ENCODE assay signal across 31 cellular contexts in genomic region chr1:201820413-201820812, GRCh38.
"Had no signal": no experiment of that assay in that cellular context is flagged by ENCODE, and none has a peak within 500 bp of the region (broad histone marks: within the 10 kb centered on the region; RNA-seq: fewer than 3 reads in every experiment).

No MANE protein-coding gene starts in this region.

- H3K27ac ChIP-seq: colonic mucosa, gastrocnemius medialis, lower lobe of right lung, neutrophil, ovary, sigmoid colon, uterus had no signal

- H3K9me3 Mint-ChIP-seq: activated CD4-positive, alpha-beta memory T cell treated with anti-CD3 and anti-CD28 coated beads, Interleukin-2, amount 10 ng/mL, durations not matched to agents 7 days and 5 days; activated CD4-positive, alpha-beta T cell treated with anti-CD3 and anti-CD28 coated beads, Interleukin-2, amount 10 ng/mL, durations not matched to agents 7 days and 5 days; activated T-cell treated with anti-CD3 and anti-CD28 coated beads, Interleukin-2, amount 50 U/mL, for 4 hours; activated T-helper 17 cell treated with anti-CD3 and anti-CD28 coated beads, Interleukin-2, amount 50 U/mL, for 72 hours; immature natural killer cell; nephron progenitor cell; stimulated activated effector memory CD8-positive, alpha-beta T cell treated with anti-CD3 and anti-CD28 coated beads, Interleukin-12 subunit alpha, Interleukin-12 subunit beta, amount 100 ng/mL, for 72 hours; stimulated activated naive CD8-positive, alpha-beta T cell treated with anti-CD3 and anti-CD28 coated beads, Interleukin-15, amount 100 ng/mL, for 72 hours; type B pancreatic cell had no signal

- H3K36me3 ChIP-seq: colonic mucosa, gastrocnemius medialis, neutrophil, ovary, uterus had no signal

- H3K27me3 ChIP-seq: colonic mucosa, gastrocnemius medialis, neutrophil, ovary, sigmoid colon, uterus had no signal

- H3K4me1 Mint-ChIP-seq: activated CD4-positive, alpha-beta memory T cell treated with anti-CD3 and anti-CD28 coated beads, Interleukin-2, amount 10 ng/mL, durations not matched to agents 7 days and 5 days; activated CD4-positive, alpha-beta T cell treated with anti-CD3 and anti-CD28 coated beads, Interleukin-2, amount 10 ng/mL, durations not matched to agents 7 days and 5 days; activated T-helper 17 cell treated with anti-CD3 and anti-CD28 coated beads, Interleukin-2, amount 50 U/mL, for 72 hours; immature natural killer cell; nephron progenitor cell; stimulated activated effector memory CD8-positive, alpha-beta T cell treated with anti-CD3 and anti-CD28 coated beads, Interleukin-12 subunit alpha, Interleukin-12 subunit beta, amount 100 ng/mL, for 72 hours; stimulated activated naive CD8-positive, alpha-beta T cell treated with anti-CD3 and anti-CD28 coated beads, Interleukin-15, amount 100 ng/mL, for 72 hours had no signal

- H3K27me3 Mint-ChIP-seq: activated CD4-positive, alpha-beta memory T cell treated with anti-CD3 and anti-CD28 coated beads, Interleukin-2, amount 10 ng/mL, durations not matched to agents 7 days and 5 days; activated CD4-positive, alpha-beta T cell treated with anti-CD3 and anti-CD28 coated beads, Interleukin-2, amount 10 ng/mL, durations not matched to agents 7 days and 5 days; activated T-helper 17 cell treated with anti-CD3 and anti-CD28 coated beads, Interleukin-2, amount 50 U/mL, for 72 hours; progenitor cell of endocrine pancreas; stimulated activated naive CD8-positive, alpha-beta T cell treated with anti-CD3 and anti-CD28 coated beads, Interleukin-15, amount 100 ng/mL, for 72 hours; type B pancreatic cell had no signal

- H3K4me1 ChIP-seq: colonic mucosa, gastrocnemius medialis, lower lobe of right lung, sigmoid colon, uterus had no signal

- H3K4me3 ChIP-seq: colonic mucosa, gastrocnemius medialis, lower lobe of right lung, mucosa of descending colon, ovary, sigmoid colon, uterus had no signal

- DNase-seq: activated CD4-positive, alpha-beta memory T cell treated with anti-CD3 and anti-CD28 coated beads, Interleukin-2, amount 10 ng/mL, durations not matched to agents 7 days and 5 days; activated CD4-positive, alpha-beta T cell treated with anti-CD3 and anti-CD28 coated beads, Interleukin-2, amount 10 ng/mL, durations not matched to agents 7 days and 5 days; activated CD4-positive, CD25-positive, alpha-beta regulatory T cell treated with anti-CD3 and anti-CD28 coated beads, Interleukin-2, amount 50 U/mL, for 72 hours; activated gamma-delta T cell treated with Interleukin-2 at 50 U/mL for 16 hours; activated naive CD4-positive, alpha-beta T cell treated with anti-CD3 and anti-CD28 coated beads, Interleukin-2, amount 50 U/mL, for 16 hours; activated T-cell treated with anti-CD3 and anti-CD28 coated beads, Interleukin-2, amount 50 U/mL, for 4 hours; amniotic stem cell; colonic mucosa; effector CD8-positive, alpha-beta T cell; erythroblast; gastrocnemius medialis; hypothalamus; immature natural killer cell; kidney; lower lobe of right lung; mesendoderm; mucosa of descending colon; nephron progenitor cell; ovary; sigmoid colon; small intestine; stimulated activated CD4-positive, alpha-beta T cell treated with anti-CD3 and anti-CD28 coated beads, Interleukin-4, amount 100 ng/mL, for 24 hours; stimulated activated naive CD8-positive, alpha-beta T cell treated with anti-CD3 and anti-CD28 coated beads, Interleukin-15, amount 100 ng/mL, for 72 hours; substantia nigra; T-helper 2 cell; uterus had no signal

- ATAC-seq: activated T-cell treated with anti-CD3 and anti-CD28 coated beads, Interleukin-2, amount 50 U/mL, for 4 hours; activated T-helper 17 cell treated with anti-CD3 and anti-CD28 coated beads, Interleukin-2, amount 50 U/mL, for 72 hours; gastrocnemius medialis; lower lobe of right lung; mucosa of descending colon; stimulated activated effector memory CD8-positive, alpha-beta T cell treated with anti-CD3 and anti-CD28 coated beads, Interleukin-12 subunit alpha, Interleukin-12 subunit beta, amount 100 ng/mL, for 72 hours; stimulated activated naive CD8-positive, alpha-beta T cell treated with anti-CD3 and anti-CD28 coated beads, Interleukin-15, amount 100 ng/mL, for 72 hours had no signal

- H3K4me3 Mint-ChIP-seq: activated CD4-positive, alpha-beta memory T cell treated with anti-CD3 and anti-CD28 coated beads, Interleukin-2, amount 10 ng/mL, durations not matched to agents 7 days and 5 days; activated CD4-positive, alpha-beta T cell treated with anti-CD3 and anti-CD28 coated beads, Interleukin-2, amount 10 ng/mL, durations not matched to agents 7 days and 5 days; activated T-cell treated with anti-CD3 and anti-CD28 coated beads, Interleukin-2, amount 50 U/mL, for 4 hours; activated T-helper 17 cell treated with anti-CD3 and anti-CD28 coated beads, Interleukin-2, amount 50 U/mL, for 72 hours; immature natural killer cell; nephron progenitor cell; stimulated activated effector memory CD8-positive, alpha-beta T cell treated with anti-CD3 and anti-CD28 coated beads, Interleukin-12 subunit alpha, Interleukin-12 subunit beta, amount 100 ng/mL, for 72 hours; stimulated activated naive CD8-positive, alpha-beta T cell treated with anti-CD3 and anti-CD28 coated beads, Interleukin-15, amount 100 ng/mL, for 72 hours; type B pancreatic cell had no signal

- H3K36me3 Mint-ChIP-seq: immature natural killer cell; stimulated activated effector memory CD8-positive, alpha-beta T cell treated with anti-CD3 and anti-CD28 coated beads, Interleukin-12 subunit alpha, Interleukin-12 subunit beta, amount 100 ng/mL, for 72 hours had no signal

- H3K27ac Mint-ChIP-seq: activated CD4-positive, alpha-beta memory T cell treated with anti-CD3 and anti-CD28 coated beads, Interleukin-2, amount 10 ng/mL, durations not matched to agents 7 days and 5 days; activated CD4-positive, alpha-beta T cell treated with anti-CD3 and anti-CD28 coated beads, Interleukin-2, amount 10 ng/mL, durations not matched to agents 7 days and 5 days; activated T-helper 17 cell treated with anti-CD3 and anti-CD28 coated beads, Interleukin-2, amount 50 U/mL, for 72 hours; immature natural killer cell; nephron progenitor cell; progenitor cell of endocrine pancreas; stimulated activated effector memory CD8-positive, alpha-beta T cell treated with anti-CD3 and anti-CD28 coated beads, Interleukin-12 subunit alpha, Interleukin-12 subunit beta, amount 100 ng/mL, for 72 hours; type B pancreatic cell had no signal

- H3K9me3 ChIP-seq: colonic mucosa, gastrocnemius medialis, lower lobe of right lung, mucosa of descending colon, neutrophil, ovary, sigmoid colon, uterus had no signal
